ENCODE assay signal across 8 cellular contexts in the genomic region with DNA sequence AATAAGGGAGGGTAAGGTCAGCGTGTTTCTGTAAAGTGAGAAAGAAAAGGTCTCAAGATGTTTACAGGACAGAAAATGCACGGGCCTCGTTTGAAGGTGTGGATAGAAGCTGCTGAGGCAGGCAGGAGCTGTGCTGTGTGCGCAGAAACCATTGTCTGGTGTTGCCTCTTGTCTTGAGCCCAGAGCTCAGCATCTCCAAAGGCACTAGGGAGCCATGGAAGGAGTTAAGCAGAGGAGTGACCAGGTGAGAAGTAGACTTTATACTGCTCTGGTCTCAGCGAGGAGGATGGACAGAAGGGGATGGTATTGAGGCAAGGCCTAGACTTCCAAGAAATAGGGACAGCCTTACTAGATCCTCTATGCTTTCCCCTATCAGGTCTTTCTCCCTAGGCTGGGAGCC. TPM values are rescaled to one million over a fixed set of nuclear protein-coding genes. Genes with fewer than 3 reads are reported as not detected.
DNase-seq lines count a peak whose midpoint lies in the region; ATAC-seq, FAIRE-seq and TF ChIP-seq lines count a peak whose summit lies in the region.
"Had no signal": no experiment of that assay in that cellular context is flagged by ENCODE, and none has a peak within 500 bp of the region (broad histone marks: within the 10 kb centered on the region; RNA-seq: fewer than 3 reads in every experiment).

No MANE protein-coding gene starts in this region.

- H3K79me2 ChIP-seq in KMS-11 (ENCODE audit: insufficient read depth, low read depth) = no peaks in the 10 kb centered on the region

- H3K4me3 Mint-ChIP-seq in activated naive CD8-positive, alpha-beta T cell treated with anti-CD3 and anti-CD28 coated beads, Interleukin-2, amount 50 U/mL, for 24 hours = peak overlapping the region; percentile 1
- H3K4me3 Mint-ChIP-seq in stimulated activated naive B cell treated with anti-CD40 and anti-IgM and Interleukin-4, amounts not matched to agents 10 μg/mL and 1 μg/mL and 100 μg/mL, for 72 hours = peak overlapping the region; percentile 70 to 79

- peak overlapping the region; percentile 71; the same call in 1 of the 2 replicates for H2AFZ ChIP-seq in KMS-11 (ENCODE audit: low read depth)

- DNase-seq in activated naive CD8-positive, alpha-beta T cell treated with anti-CD3 and anti-CD28 coated beads, Interleukin-2, amount 50 U/mL, for 24 hours = no peak
- DNase-seq in left lung = no peak
- DNase-seq in stimulated activated naive B cell treated with anti-CD40 and anti-IgM and Interleukin-4, amounts not matched to agents 10 μg/mL and 1 μg/mL and 100 μg/mL, for 72 hours = no peak
- no peak for DNase-seq in HTR-8/SVneo (ENCODE audit: insufficient read length, low spot score)
- DNase-seq in NCI-H187 treated with DMSO at 0.1 percent for 48 hours (lab: John Stamatoyannopoulos, UW) = no peak
- no peak for DNase-seq in foreskin melanocyte

- H3K27me3 Mint-ChIP-seq in activated naive CD8-positive, alpha-beta T cell treated with anti-CD3 and anti-CD28 coated beads, Interleukin-2, amount 50 U/mL, for 24 hours = no peaks in the 10 kb centered on the region
- peaks cover 5 to 12% of the 10 kb centered on the region in 2 donors for H3K27me3 Mint-ChIP-seq in stimulated activated naive B cell treated with anti-CD40 and anti-IgM and Interleukin-4, amounts not matched to agents 10 μg/mL and 1 μg/mL and 100 μg/mL, for 72 hours

- no peak overlapping the region for H3K9ac ChIP-seq in KMS-11

- no peak for FAIRE-seq in HTR-8/SVneo (lab: Jason Lieb, UNC)

- peaks cover 7% of the 10 kb centered on the region for H3K4me1 ChIP-seq in KMS-11 (ENCODE audit: low read depth, poor library complexity, severe bottlenecking)
- H3K4me1 ChIP-seq in left lung = peaks cover 0 to 18% of the 10 kb centered on the region in 2 donors

- H3K27me3 ChIP-seq in KMS-11 (ENCODE audit: insufficient read depth, low read depth) (no peaks in the 10 kb centered on the region), left lung (no peaks in the 10 kb centered on the region)

- H3K4me3 ChIP-seq in KMS-11 (IDR thresholded peaks at IDR 0.05; ENCODE audit: insufficient read depth, low read depth, low read length) (peak overlapping the region; percentile 57), left lung (peak overlapping the region; percentile 53 to 62)

- TF ChIP-seq CTCF in KMS-11 (conservative IDR thresholded peaks at IDR 0.05; ENCODE audit: low read depth, low read length) (no peak), left lung (IDR thresholded peaks at IDR 0.05) (no peak)

- no peaks in the 10 kb centered on the region for H3K36me3 Mint-ChIP-seq in activated naive CD8-positive, alpha-beta T cell treated with anti-CD3 and anti-CD28 coated beads, Interleukin-2, amount 50 U/mL, for 24 hours (ENCODE audit: low read depth)
- no peaks in the 10 kb centered on the region for H3K36me3 Mint-ChIP-seq in stimulated activated naive B cell treated with anti-CD40 and anti-IgM and Interleukin-4, amounts not matched to agents 10 μg/mL and 1 μg/mL and 100 μg/mL, for 72 hours

- H3K36me3 ChIP-seq in KMS-11 (ENCODE audit: insufficient read depth) = no peaks in the 10 kb centered on the region
- H3K36me3 ChIP-seq in left lung = no peaks in the 10 kb centered on the region

- peaks cover 9% of the 10 kb centered on the region for H3K4me1 Mint-ChIP-seq in activated naive CD8-positive, alpha-beta T cell treated with anti-CD3 and anti-CD28 coated beads, Interleukin-2, amount 50 U/mL, for 24 hours
- peaks cover 2 to 8% of the 10 kb centered on the region in 2 donors for H3K4me1 Mint-ChIP-seq in stimulated activated naive B cell treated with anti-CD40 and anti-IgM and Interleukin-4, amounts not matched to agents 10 μg/mL and 1 μg/mL and 100 μg/mL, for 72 hours

- no peak overlapping the region for H3K27ac Mint-ChIP-seq in activated naive CD8-positive, alpha-beta T cell treated with anti-CD3 and anti-CD28 coated beads, Interleukin-2, amount 50 U/mL, for 24 hours
- H3K27ac Mint-ChIP-seq in stimulated activated naive B cell treated with anti-CD40 and anti-IgM and Interleukin-4, amounts not matched to agents 10 μg/mL and 1 μg/mL and 100 μg/mL, for 72 hours = no peak overlapping the region

- H3K9me3 ChIP-seq in left lung = no peaks in the 10 kb centered on the region

- no peaks in the 10 kb centered on the region for H4K20me1 ChIP-seq in KMS-11 (ENCODE audit: insufficient read depth)

- intact Hi-C loops in left lung (cut with DNase I) = no loop called here

- no peaks in the 10 kb centered on the region for H3K9me3 Mint-ChIP-seq in activated naive CD8-positive, alpha-beta T cell treated with anti-CD3 and anti-CD28 coated beads, Interleukin-2, amount 50 U/mL, for 24 hours
- H3K9me3 Mint-ChIP-seq in stimulated activated naive B cell treated with anti-CD40 and anti-IgM and Interleukin-4, amounts not matched to agents 10 μg/mL and 1 μg/mL and 100 μg/mL, for 72 hours = no peaks in the 10 kb centered on the region

- no peak overlapping the region; the same call in 1 of the 2 replicates for H3K4me2 ChIP-seq in KMS-11

- no peak overlapping the region for H3K27ac ChIP-seq in KMS-11
- H3K27ac ChIP-seq in left lung = peak overlapping the region in 1 of 2 donors; percentile 56

- no peak for ATAC-seq in activated naive CD8-positive, alpha-beta T cell treated with anti-CD3 and anti-CD28 coated beads, Interleukin-2, amount 50 U/mL, for 24 hours
- ATAC-seq in left lung = no peak
- no peak for ATAC-seq in stimulated activated naive B cell treated with anti-CD40 and anti-IgM and Interleukin-4, amounts not matched to agents 10 μg/mL and 1 μg/mL and 100 μg/mL, for 72 hours (replicated peaks)

RNA-seq across cellular contexts. Expression of a gene that starts 13.0 kb away (rescaled TPM):
- total RNA-seq in left lung = 1 to 10 TPM; 3.7 to 7.8 TPM

RNA-seq across cellular contexts. Expression of a gene that starts 31.9 kb away (rescaled TPM):
- 1,000 to 10,000 TPM; 1,223 to 1,263 TPM for total RNA-seq in left lung

RNA-seq across cellular contexts. Expression of a gene that starts 50.4 kb away (rescaled TPM):
- total RNA-seq in left lung = 1 to 10 TPM in 1 of 2 donors, not detected in 1; 1.4 TPM
- total RNA-seq: myocyte had no signal
